Comparison of ENCODE assay signal across 24 cellular contexts in genomic region chr2:235064980-235065379, GRCh38.
"Had no signal": no experiment of that assay in that cellular context is flagged by ENCODE, and none has a peak within 500 bp of the region (broad histone marks: within the 10 kb centered on the region; RNA-seq: fewer than 3 reads in every experiment).

No MANE protein-coding gene starts in this region.

- H3K27me3 ChIP-seq: adrenal gland, ascending aorta, breast epithelium, colonic mucosa, gastrocnemius medialis, testis, uterus had no signal

- H3K36me3 ChIP-seq: adrenal gland, ascending aorta, breast epithelium, colonic mucosa, esophagus squamous epithelium, gastrocnemius medialis, spleen, uterus had no signal

- H3K9me3 ChIP-seq: adrenal gland, ascending aorta, breast epithelium, colonic mucosa, esophagus squamous epithelium, gastrocnemius medialis, mucosa of descending colon, testis, uterus had no signal

- H3K4me1 ChIP-seq: adrenal gland, breast epithelium, colonic mucosa, spleen, testis, uterus had no signal

- H3K4me3 ChIP-seq: adrenal gland, ascending aorta, breast epithelium, colonic mucosa, esophagus squamous epithelium, gastrocnemius medialis, mucosa of descending colon, spleen, testis, uterus had no signal

- ATAC-seq: activated naive CD4-positive, alpha-beta T cell treated with anti-CD3 and anti-CD28 coated beads, Interleukin-2, amount 50 U/mL, for 72 hours; activated T-helper 17 cell treated with anti-CD3 and anti-CD28 coated beads, Interleukin-2, amount 50 U/mL, for 72 hours; gastrocnemius medialis; mucosa of descending colon had no signal

- DNase-seq: activated CD4-positive, alpha-beta T cell treated with anti-CD3 and anti-CD28 coated beads for 1 hour; activated CD4-positive, alpha-beta T cell treated with anti-CD3 and anti-CD28 coated beads, Interleukin-2, amount 50 U/mL, for 4 hours; activated CD8-positive, alpha-beta memory T cell treated with anti-CD3 and anti-CD28 coated beads for 24 hours; activated CD8-positive, alpha-beta memory T cell treated with anti-CD3 and anti-CD28 coated beads, Interleukin-2, amount 50 U/mL, for 4 hours; activated T-cell treated with anti-CD3 and anti-CD28 coated beads, Interleukin-2, amount 50 U/mL, for 24 hours; colonic mucosa; esophagus squamous epithelium; gastrocnemius medialis; head of caudate nucleus; mucosa of descending colon; posterior cingulate gyrus; retina; spleen; stimulated activated CD4-positive, alpha-beta T cell treated with anti-CD3 and anti-CD28 coated beads, Interleukin-4, amount 100 ng/mL, for 1 hour; stimulated activated naive CD4-positive, alpha-beta T cell; testis; trophoblast cell; uterus had no signal

- H3K27ac ChIP-seq: adrenal gland, breast epithelium, colonic mucosa, esophagus squamous epithelium, spleen, testis, uterus, VCaP had no signal
